ENCODE assay signal across 31 cellular contexts in the genomic region with DNA sequence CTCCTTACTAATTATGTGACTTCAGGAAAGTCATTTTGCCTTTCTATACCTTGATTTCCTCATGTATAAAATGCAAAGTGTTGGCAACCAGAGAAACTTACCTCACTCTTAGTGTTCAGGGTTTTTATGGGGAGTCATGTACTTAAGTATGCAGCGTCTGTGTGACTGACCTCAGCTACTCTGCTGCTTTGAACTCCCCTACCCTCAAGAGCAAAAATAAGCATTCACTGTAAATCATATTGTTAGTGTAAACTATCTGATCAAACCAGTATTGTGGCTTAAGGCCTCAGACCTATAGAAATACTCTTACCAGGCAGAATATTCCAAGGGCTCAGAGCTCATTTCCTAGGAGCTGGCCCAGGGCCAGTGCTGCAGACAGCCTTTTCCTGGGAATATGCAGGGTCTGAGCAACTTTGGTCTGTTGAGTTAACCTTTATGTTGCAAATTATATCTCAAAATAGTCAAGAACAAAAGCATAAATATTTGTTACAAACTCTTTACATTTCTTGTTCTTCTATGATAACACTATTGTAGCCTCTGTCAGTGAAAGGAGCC.
DNase-seq lines count a peak whose midpoint lies in the region; ATAC-seq, FAIRE-seq and TF ChIP-seq lines count a peak whose summit lies in the region.
"Had no signal": no experiment of that assay in that cellular context is flagged by ENCODE, and none has a peak within 500 bp of the region (broad histone marks: within the 10 kb centered on the region; RNA-seq: fewer than 3 reads in every experiment).

No MANE protein-coding gene starts in this region.

- intact Hi-C loops in sciatic nerve (cut with DNase I), result no loop called here

- no peak overlapping the region for H2BK120ac ChIP-seq in H1 (replicated peaks; ENCODE audit: low read depth, low read length)

- TF ChIP-seq EP300 in H1 (IDR thresholded peaks at IDR 0.05; ENCODE audit: borderline replicate concordance in 1 of 2, low read depth in 2 of 2, low read length in 2 of 2), result no peak

- H3K4ac ChIP-seq in H1 (replicated peaks; ENCODE audit: insufficient read length, low read depth, low read length), result no peak overlapping the region

- peak overlapping the region; percentile 11 to 25 (median 15) for H3K27ac Mint-ChIP-seq in nephron
- H3K27ac Mint-ChIP-seq: activated CD8-positive, alpha-beta memory T cell treated with anti-CD3 and anti-CD28 coated beads, Interleukin-2, amount 10 ng/mL, durations not matched to agents 7 days and 5 days; B cell; CD8-positive, alpha-beta memory T cell; natural killer cell treated with Interleukin-12 subunit alpha and Interleukin-12 subunit beta and Interleukin-15 and Interleukin-18, amount 100 ng/mL, for 72 hours; stimulated activated naive CD8-positive, alpha-beta T cell treated with anti-CD3 and anti-CD28 coated beads, Interleukin-15, amount 100 ng/mL, for 72 hours had no signal

- WGBS in H1 (ENCODE audit: extremely low coverage in 1 of 2, insufficient coverage in 1 of 2, insufficient read length in 1 of 2, insufficient replicate concordance in 2 of 2, low coverage in 1 of 2, low lambda C conversion rate in 2 of 2, missing lambda C conversion rate in 1 of 2), 2 experiments, result 59% methylated on average over 1 of the region's 1 CpG; no CpG with 5 or more reads in 1 of the 2 experiments

- H3K23me2 ChIP-seq in H1 (ENCODE audit: low read depth, low read length), result no peaks in the 10 kb centered on the region

- no peak for ATAC-seq in sciatic nerve
- ATAC-seq: activated CD8-positive, alpha-beta memory T cell treated with anti-CD3 and anti-CD28 coated beads, Interleukin-2, amount 10 ng/mL, durations not matched to agents 7 days and 5 days; gastrocnemius medialis; natural killer cell treated with Interleukin-12 subunit alpha and Interleukin-12 subunit beta and Interleukin-15 and Interleukin-18, amount 100 ng/mL, for 72 hours; stimulated activated naive CD8-positive, alpha-beta T cell treated with anti-CD3 and anti-CD28 coated beads, Interleukin-15, amount 100 ng/mL, for 72 hours had no signal

- no peaks in the 10 kb centered on the region for H3K9me3 ChIP-seq in HAP-1
- no peaks in the 10 kb centered on the region for H3K9me3 ChIP-seq in H1 (ENCODE audit: insufficient read depth in 2 of 2, low read depth in 1 of 2, low read length in 1 of 2)
- H3K9me3 ChIP-seq: gastrocnemius medialis, ovary, tibial artery had no signal

- H2BK15ac ChIP-seq in H1 (ENCODE audit: low read length), result no peak overlapping the region

- TF ChIP-seq RAD21 in H1 (IDR thresholded peaks at IDR 0.05 in 1 of 2, conservative IDR thresholded peaks at IDR 0.05 in 1 of 2; ENCODE audit: low read depth in 2 of 2, low read length in 2 of 2), result no peak

- H2AFZ ChIP-seq in H1 (ENCODE audit: low read length), result peak overlapping the region; percentile 23; the same call in 1 of the 2 replicates

- H3K4me1 ChIP-seq in HAP-1, result peaks cover 23% of the 10 kb centered on the region
- peaks cover 0 to 8% (median 4%) of the 10 kb centered on the region in 4 experiments; a peak in 4 of 7 replicates for H3K4me1 ChIP-seq in H1 (replicated peaks in 1 of 4; ENCODE audit: control insufficient read depth in 3 of 4, insufficient read depth in 4 of 4, low read length in 3 of 4)
- H3K4me1 ChIP-seq: gastrocnemius medialis, tibial artery had no signal

- in situ Hi-C loops in HAP-1 (cut with MboI; ENCODE audit: low sequenced_read_pairs), result no loop called here

- peaks cover 3% of the 10 kb centered on the region for H3K36me3 Mint-ChIP-seq in nephron (ENCODE audit: low read depth)
- H3K36me3 Mint-ChIP-seq: activated CD8-positive, alpha-beta memory T cell treated with anti-CD3 and anti-CD28 coated beads, Interleukin-2, amount 10 ng/mL, durations not matched to agents 7 days and 5 days; CD8-positive, alpha-beta memory T cell; natural killer cell treated with Interleukin-12 subunit alpha and Interleukin-12 subunit beta and Interleukin-15 and Interleukin-18, amount 100 ng/mL, for 72 hours had no signal

- H3K9ac ChIP-seq in H1 (replicated peaks in 1 of 4; ENCODE audit: extremely low read depth in 1 of 4, low read depth in 3 of 4, low read length in 3 of 4), result no peak overlapping the region

- POLR2A ChIA-PET in H1 (lab: Charles Lee; ENCODE audit: partially characterized antibody), result no interaction called here

- H3K23ac ChIP-seq in H1 (ENCODE audit: insufficient read length), result no peak overlapping the region

- no peak overlapping the region for H3K14ac ChIP-seq in H1 (ENCODE audit: insufficient read length)

- no peak overlapping the region for H2BK20ac ChIP-seq in H1 (ENCODE audit: low read length)

- H3K36me3 ChIP-seq in HAP-1 (replicated peaks) (no peaks in the 10 kb centered on the region), H1 (ENCODE audit: control insufficient read depth in 2 of 4, insufficient read depth in 4 of 4, low read length in 3 of 4) (no peaks in the 10 kb centered on the region)
- H3K36me3 ChIP-seq: gastrocnemius medialis, ovary, tibial artery had no signal

- no peak overlapping the region for H2AK5ac ChIP-seq in H1 (ENCODE audit: low read depth, low read length)

- no peak overlapping the region for H4K91ac ChIP-seq in H1 (replicated peaks; ENCODE audit: insufficient read length, low read length)

- no peak overlapping the region for H2BK12ac ChIP-seq in H1 (ENCODE audit: low read depth, low read length)

- CTCF ChIA-PET in H1 (lab: Charles Lee; ENCODE audit: partially characterized antibody), result no interaction called here

- peaks cover 5% of the 10 kb centered on the region for H3K9me3 Mint-ChIP-seq in nephron

- no peak overlapping the region for H3K18ac ChIP-seq in H1 (ENCODE audit: extremely low read depth, low read length)

- H4K8ac ChIP-seq in H1 (ENCODE audit: extremely low read depth, insufficient read depth, low read length), result no peak overlapping the region

- TF ChIP-seq POLR2A in H1 (IDR thresholded peaks at IDR 0.05; ENCODE audit: control extremely low read depth in 1 of 2, low read depth in 2 of 2, low read length in 2 of 2), result no peak

- H3K27me3 ChIP-seq in HAP-1 (ENCODE audit: low read depth) (no peaks in the 10 kb centered on the region), H1 (replicated peaks in 1 of 4; ENCODE audit: control insufficient read depth in 3 of 4, extremely low read depth in 1 of 4, insufficient read depth in 3 of 4, low read length in 3 of 4) (no peaks in the 10 kb centered on the region)
- H3K27me3 ChIP-seq: gastrocnemius medialis, tibial artery had no signal

- H2BK5ac ChIP-seq in H1 (ENCODE audit: low read depth, low read length), result no peak overlapping the region

- DNase-seq in NCI-H446 (lab: John Stamatoyannopoulos, UW), result peak; percentile 14 to 46
- DNase-seq in NCI-H446 treated with DMSO at 0.1 percent for 48 hours (lab: John Stamatoyannopoulos, UW), result no peak
- peak; percentile 74 to 78 for DNase-seq in HAP-1 (ENCODE audit: low spot score in 2 of 2)
- no peak for DNase-seq in H1 (ENCODE audit: low read depth in 1 of 2, low spot score in 2 of 2)
- DNase-seq in DMS153 (lab: John Stamatoyannopoulos, UW), result no peak
- DNase-seq in Ammon's horn (ENCODE audit: low spot score), result no peak
- no peak for DNase-seq in sciatic nerve (ENCODE audit: low spot score)
- DNase-seq: activated CD4-positive, alpha-beta T cell treated with anti-CD3 and anti-CD28 coated beads, Interleukin-2, amount 50 U/mL, for 1 hour; activated CD8-positive, alpha-beta memory T cell treated with anti-CD3 and anti-CD28 coated beads, Interleukin-2, amount 10 ng/mL, durations not matched to agents 7 days and 5 days; activated naive CD4-positive, alpha-beta T cell; activated T-cell treated with anti-CD3 and anti-CD28 coated beads, Interleukin-2, amount 50 U/mL, for 48 hours; CD8-positive, alpha-beta memory T cell; cerebellar nuclear complex; DMS79 treated with DMSO at 0.1 percent for 48 hours; gastrocnemius medialis; hippocampal formation; islet precursor cell; NCI-H1930; NCI-H345; ovary; SIG-M5; small intestine; stimulated activated naive CD8-positive, alpha-beta T cell treated with anti-CD3 and anti-CD28 coated beads, Interleukin-15, amount 100 ng/mL, for 72 hours; SW 1271; T1000; tibial artery had no signal

- H3K79me2 ChIP-seq in H1 (ENCODE audit: control insufficient read depth in 1 of 2, insufficient read depth in 2 of 2, low read length in 2 of 2), result no peaks in the 10 kb centered on the region

- no peak overlapping the region for H4K5ac ChIP-seq in H1 (ENCODE audit: insufficient read length, low read depth, low read length)

- H3K4me3 ChIP-seq in HAP-1 (no peak overlapping the region), H1 (ENCODE audit: extremely low read depth in 1 of 4, insufficient read depth in 2 of 4, low read depth in 3 of 4, low read length in 4 of 4) (no peak overlapping the region)
- H3K4me3 ChIP-seq: gastrocnemius medialis, ovary, tibial artery had no signal

- no peak overlapping the region for H3K4me2 ChIP-seq in H1 (ENCODE audit: insufficient read depth in 1 of 2, low read depth in 2 of 2, low read length in 2 of 2)

- no peak for TF ChIP-seq CTCF in H1 (IDR thresholded peaks at IDR 0.05; ENCODE audit: control extremely low read depth in 1 of 3, insufficient read depth in 1 of 3, low read depth in 1 of 3, low read length in 3 of 3)
- TF ChIP-seq CTCF in nephron (IDR thresholded peaks at IDR 0.05; ENCODE audit: unreplicated experiment in 3 of 3), result no peak

- H3K27me3 Mint-ChIP-seq in nephron (ENCODE audit: low read depth), result no peaks in the 10 kb centered on the region
- H3K27me3 Mint-ChIP-seq: activated CD8-positive, alpha-beta memory T cell treated with anti-CD3 and anti-CD28 coated beads, Interleukin-2, amount 10 ng/mL, durations not matched to agents 7 days and 5 days; B cell; CD8-positive, alpha-beta memory T cell; natural killer cell treated with Interleukin-12 subunit alpha and Interleukin-12 subunit beta and Interleukin-15 and Interleukin-18, amount 100 ng/mL, for 72 hours; stimulated activated naive CD8-positive, alpha-beta T cell treated with anti-CD3 and anti-CD28 coated beads, Interleukin-15, amount 100 ng/mL, for 72 hours had no signal

- H3K4me3 Mint-ChIP-seq in nephron, result no peak overlapping the region
- H3K4me3 Mint-ChIP-seq: activated CD8-positive, alpha-beta memory T cell treated with anti-CD3 and anti-CD28 coated beads, Interleukin-2, amount 10 ng/mL, durations not matched to agents 7 days and 5 days; B cell; CD8-positive, alpha-beta memory T cell; natural killer cell treated with Interleukin-12 subunit alpha and Interleukin-12 subunit beta and Interleukin-15 and Interleukin-18, amount 100 ng/mL, for 72 hours; stimulated activated naive CD8-positive, alpha-beta T cell treated with anti-CD3 and anti-CD28 coated beads, Interleukin-15, amount 100 ng/mL, for 72 hours had no signal

- peaks cover 13% of the 10 kb centered on the region for H3K4me1 Mint-ChIP-seq in nephron
- H3K4me1 Mint-ChIP-seq: activated CD8-positive, alpha-beta memory T cell treated with anti-CD3 and anti-CD28 coated beads, Interleukin-2, amount 10 ng/mL, durations not matched to agents 7 days and 5 days; CD8-positive, alpha-beta memory T cell; stimulated activated naive CD8-positive, alpha-beta T cell treated with anti-CD3 and anti-CD28 coated beads, Interleukin-15, amount 100 ng/mL, for 72 hours had no signal

- H3K79me1 ChIP-seq in H1 (ENCODE audit: low read depth, low read length), result no peaks in the 10 kb centered on the region

- no peaks in the 10 kb centered on the region for H4K20me1 ChIP-seq in H1 (replicated peaks in 1 of 2; ENCODE audit: control insufficient read depth in 1 of 2, insufficient read depth in 2 of 2, low read length in 2 of 2)

- no peak overlapping the region for H3K27ac ChIP-seq in H1 (ENCODE audit: low read depth, low read length)
- H3K27ac ChIP-seq: gastrocnemius medialis, ovary, tibial artery had no signal

- H3K56ac ChIP-seq in H1 (replicated peaks; ENCODE audit: insufficient read length, low read depth, low read length), result no peak overlapping the region

- peak; percentile 19 for FAIRE-seq in H1 (lab: Jason Lieb, UNC)
- FAIRE-seq: GM18507, RCC 7860 had no signal

Comparison
In these comparisons a context has a peak if more than half of its experiments do, and no peak if none do; other contexts are left out.
1. DNase-seq: peak in NCI-H446 (2 of 2) and HAP-1 (2 of 2); none in NCI-H446 treated with DMSO at 0.1 percent for 48 hours (single experiment), H1 (0 of 2), DMS153 (single experiment), Ammon's horn (single experiment) and sciatic nerve (single experiment).